Comparison of ENCODE assay signal across 8 cellular contexts in genomic region chr11:47215366-47215925, GRCh38. TPM values are rescaled to one million over a fixed set of nuclear protein-coding genes. Genes with fewer than 3 reads are reported as not detected.
A peak's percentile ranks its signal among the peaks of the same experiment; 100 is the strongest.
DNase-seq lines count a peak whose midpoint lies in the region; ATAC-seq and TF ChIP-seq lines count a peak whose summit lies in the region.

No MANE protein-coding gene starts in this region.

- peaks cover 33% of the 10 kb centered on the region for H3K79me2 ChIP-seq in hepatocyte

- H3K4me3 ChIP-seq in A673 (ENCODE audit: low read depth, low read length, poor library complexity, severe bottlenecking): peak overlapping the region; percentile 62
- H3K4me3 ChIP-seq in WI38 (ENCODE audit: low read depth, low read length): peak overlapping the region; percentile 77
- peak overlapping the region; percentile 58 for H3K4me3 ChIP-seq in hepatocyte
- H3K4me3 ChIP-seq in skeletal muscle tissue (ENCODE audit: low read length in 3 of 3): peak overlapping the region; percentile 86 to 89 (median 87)

- no peaks in the 10 kb centered on the region for H4K20me1 ChIP-seq in hepatocyte (ENCODE audit: insufficient read depth, poor library complexity, severe bottlenecking)

- no peaks in the 10 kb centered on the region for H3K9me2 ChIP-seq in hepatocyte (replicated peaks; ENCODE audit: insufficient read depth)

- POLR2A ChIA-PET in A673 (lab: Charles Lee; ENCODE audit: low non-redundant PET): interaction anchor here (0.6 kb wide), 1 partner anchor 618 kb away, joined by 13 read pairs; no protein-coding TSS in a partner anchor

- H3K27ac ChIP-seq in A673 (ENCODE audit: low read depth, low read length, poor library complexity, severe bottlenecking): peak overlapping the region; percentile 86
- H3K27ac ChIP-seq in hepatocyte: peak overlapping the region; percentile 97
- peak overlapping the region; percentile 97 for H3K27ac ChIP-seq in skeletal muscle tissue (ENCODE audit: low read depth, low read length)

- BruUV-seq in A673 (replicated peaks; lab: Mats Ljungman, UMichigan): TSS peak; percentile 49

- peak overlapping the region; percentile 89 to 92 (median 91) for H3K9ac ChIP-seq in skeletal muscle tissue (ENCODE audit: low read depth in 1 of 3, low read length in 3 of 3)

- H3K36me3 ChIP-seq in A673 (ENCODE audit: insufficient read depth, low read length, poor library complexity, severe bottlenecking) (peaks cover 15% of the 10 kb centered on the region), hepatocyte (replicated peaks; ENCODE audit: insufficient read depth, low read depth) (no peaks in the 10 kb centered on the region), skeletal muscle tissue (ENCODE audit: control insufficient read depth in 3 of 3, insufficient read depth in 3 of 3, low read length in 3 of 3) (peaks cover 3 to 12% (median 7%) of the 10 kb centered on the region in 3 donors)

- ATAC-seq in omental fat pad (ENCODE audit: low FRiP score): no peak

- intact Hi-C loops in A673 (cut with micrococcal nuclease; ENCODE audit: unreplicated experiment): loop anchor here (2.0 kb wide), 2 partner anchors 29 to 53 kb away; partner anchors contain the start of gene PACSIN3

- DNase-seq in A673 (ENCODE audit: low spot score) (no peak), GM19240 (ENCODE audit: insufficient read length, low spot score) (peak; percentile 22), hepatocyte (ENCODE audit: low spot score) (no peak), NOMO-1 treated with DMSO at 0.1 percent for 48 hours (lab: John Stamatoyannopoulos, UW; ENCODE audit: unreplicated experiment) (no peak), NCI-H1694 (lab: John Stamatoyannopoulos, UW) (no peak), omental fat pad (ENCODE audit: low spot score) (no peak)

- no peak for TF ChIP-seq CTCF in A673 (conservative IDR thresholded peaks at IDR 0.05; ENCODE audit: low read depth, low read length)
- no peak for TF ChIP-seq CTCF in WI38 (IDR thresholded peaks at IDR 0.05; ENCODE audit: low read depth, low read length)
- TF ChIP-seq CTCF in hepatocyte (IDR thresholded peaks at IDR 0.05; ENCODE audit: poor library complexity): no peak
- no peak for TF ChIP-seq CTCF in omental fat pad (IDR thresholded peaks at IDR 0.05)

- peak overlapping the region; percentile 87 for H3K4me2 ChIP-seq in hepatocyte

- H3K4me1 ChIP-seq in A673 (ENCODE audit: insufficient read depth, low read length, poor library complexity, severe bottlenecking) (peaks cover 23% of the 10 kb centered on the region), hepatocyte (ENCODE audit: insufficient read depth) (peaks cover 27% of the 10 kb centered on the region), skeletal muscle tissue (ENCODE audit: control insufficient read depth in 3 of 3, insufficient read depth in 3 of 3, low read length in 3 of 3) (peaks cover 25 to 34% (median 27%) of the 10 kb centered on the region in 3 donors)

- H3K27me3 ChIP-seq in A673 (replicated peaks; ENCODE audit: insufficient read depth, low read depth, low read length, poor library complexity) (no peaks in the 10 kb centered on the region), hepatocyte (no peaks in the 10 kb centered on the region), skeletal muscle tissue (ENCODE audit: control insufficient read depth in 3 of 3, insufficient read depth in 3 of 3, low read length in 3 of 3) (no peaks in the 10 kb centered on the region)

- CTCF ChIA-PET in A673 (lab: Charles Lee): interaction anchor here (0.6 to 1.1 kb wide), 3 partner anchors 44 to 338 kb away, joined by 3 to 7 read pairs (median 5); no protein-coding TSS in a partner anchor

- 14% methylated on average over 15 of the region's 15 CpGs for WGBS in hepatocyte (ENCODE audit: low lambda C conversion rate, missing lambda C conversion rate)

- peak overlapping the region; percentile 67 for H2AFZ ChIP-seq in hepatocyte

- H3K9me3 ChIP-seq in A673 (ENCODE audit: low read depth, low read length, poor library complexity, severe bottlenecking) (no peaks in the 10 kb centered on the region), hepatocyte (ENCODE audit: low read depth) (no peaks in the 10 kb centered on the region), skeletal muscle tissue (ENCODE audit: control insufficient read depth in 3 of 3, low read length in 3 of 3) (no peaks in the 10 kb centered on the region)

RNA-seq across cellular contexts. Expression of gene DDB2, which starts 0.7 kb away (rescaled TPM):
- total RNA-seq in A673 (2021) (71.4 and 96.9 TPM in 2 replicates), hepatocyte (17.2 and 17.7 TPM in 2 replicates), skeletal muscle tissue (7.8 TPM), omental fat pad (10 to 100 TPM; 12.1 to 27.6 (median 14.2) TPM)
- polyA plus RNA-seq in hepatocyte: 25.7 and 28.2 TPM in 2 replicates

RNA-seq across cellular contexts. Expression of gene PACSIN3, which starts 29.2 kb away (rescaled TPM):
- total RNA-seq in A673 (2021) (32.0 and 50.9 TPM in 2 replicates), hepatocyte (35.2 and 53.7 TPM in 2 replicates), skeletal muscle tissue (127 TPM), omental fat pad (10 to 100 TPM; 11.2 to 47.4 (median 16.8) TPM)
- polyA plus RNA-seq in hepatocyte: 68.1 and 70.7 TPM in 2 replicates

RNA-seq across cellular contexts. Expression of gene ACP2, which starts 33.2 kb away (rescaled TPM):
- total RNA-seq in A673 (2021) (63.3 and 68.1 TPM in 2 replicates), hepatocyte (31.5 and 40.3 TPM in 2 replicates), skeletal muscle tissue (11.5 TPM), omental fat pad (10 to 100 TPM; 44.1 to 70.2 (median 55.4) TPM)
- 26.5 and 29.6 TPM in 2 replicates for polyA plus RNA-seq in hepatocyte

RNA-seq across cellular contexts. Expression of gene ARFGAP2, which starts 38.8 kb away (rescaled TPM):
- total RNA-seq in A673 (2021): 179 and 206 TPM in 2 replicates
- total RNA-seq in hepatocyte: 135 and 146 TPM in 2 replicates
- polyA plus RNA-seq in hepatocyte: 64.3 and 76.9 TPM in 2 replicates
- total RNA-seq in skeletal muscle tissue: 105 TPM
- 100 to 1,000 TPM in 3 of 4 donors, 10 to 100 TPM in 1; 82.3 to 179 (median 108) TPM for total RNA-seq in omental fat pad

RNA-seq across cellular contexts. Expression of gene NR1H3, which starts 42.4 kb away (rescaled TPM):
- 14.5 and 19.5 TPM in 2 replicates for total RNA-seq in A673 (2021)
- total RNA-seq in hepatocyte: 40.8 and 49.5 TPM in 2 replicates
- 41.5 and 43.1 TPM in 2 replicates for polyA plus RNA-seq in hepatocyte
- 23.5 TPM for total RNA-seq in skeletal muscle tissue
- 100 to 1,000 TPM in 2 of 4 donors, 10 to 100 TPM in 2; 68.6 to 228 (median 100) TPM for total RNA-seq in omental fat pad
